Comparison of ENCODE assay signal across 9 cellular contexts in the genomic region with DNA sequence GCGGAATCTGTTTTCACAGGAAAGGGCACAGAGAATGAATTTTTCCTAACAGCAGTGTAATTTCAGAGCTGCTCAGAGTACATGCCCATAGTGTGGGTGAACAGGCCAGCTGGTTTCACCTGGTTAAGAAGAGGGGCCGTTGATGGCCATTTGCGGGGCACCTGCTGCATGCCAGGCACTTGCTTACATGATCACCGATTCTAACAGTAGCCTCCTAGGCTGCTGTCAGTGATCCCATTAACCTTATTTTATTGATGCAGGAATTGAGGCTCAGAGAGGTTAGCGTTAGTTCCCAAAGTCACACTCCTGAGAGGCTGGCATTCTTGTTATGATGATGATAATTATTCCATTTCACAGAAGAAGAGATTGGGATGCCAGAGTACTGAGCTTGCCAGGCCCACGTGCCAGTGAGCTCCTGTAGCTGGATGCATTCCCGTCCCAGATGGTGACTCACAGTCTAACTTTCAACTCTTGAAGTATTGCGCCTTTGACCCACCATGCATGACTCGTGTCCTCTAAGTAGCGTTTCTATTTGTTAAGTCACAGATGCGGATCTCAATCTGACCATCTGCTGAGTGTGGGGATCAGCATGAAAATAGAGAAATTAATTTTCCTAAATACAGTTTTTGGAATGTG.
DNase-seq lines count a peak whose midpoint lies in the region; TF ChIP-seq lines count a peak whose summit lies in the region.
"Had no signal": no experiment of that assay in that cellular context is flagged by ENCODE, and none has a peak within 500 bp of the region (broad histone marks: within the 10 kb centered on the region; RNA-seq: fewer than 3 reads in every experiment).

No MANE protein-coding gene starts in this region.

- H3K27ac ChIP-seq in RWPE1 = peak overlapping the region; percentile 30

- TF ChIP-seq CTCF in RWPE1 (conservative IDR thresholded peaks at IDR 0.05; ENCODE audit: low read depth) = no peak
- no peak for TF ChIP-seq CTCF in foreskin fibroblast (IDR thresholded peaks at IDR 0.05; ENCODE audit: low read depth, low read length)

- POLR2A ChIA-PET in RWPE1 (lab: Yijun Ruan, JAX; ENCODE audit: low non-redundant PET) = no interaction called here

- CTCF ChIA-PET in RWPE1 (lab: Yijun Ruan, JAX) = interaction anchor here (0.7 kb wide), 1 partner anchor 150 kb away, joined by 3 read pairs; no protein-coding TSS in a partner anchor

- no peak overlapping the region for H3K4me3 ChIP-seq in foreskin fibroblast (ENCODE audit: low read depth in 1 of 2, low read length in 2 of 2)

- peak; percentile 96 for DNase-seq in ELR (ENCODE audit: low read depth)
- DNase-seq in RWPE1 (ENCODE audit: low spot score) = peak; percentile 67
- peak; percentile 70 to 75 for DNase-seq in foreskin fibroblast
- peak; percentile 55 for DNase-seq in putamen (ENCODE audit: low spot score)
- DNase-seq in NCI-H1417 treated with DMSO at 0.1 percent for 48 hours (lab: John Stamatoyannopoulos, UW) = no peak
- DNase-seq in stimulated activated CD4-positive, alpha-beta T cell treated with anti-CD3 and anti-CD28 coated beads, Interleukin-4, amount 100 ng/mL, for 24 hours = no peak
- no peak for DNase-seq in NCI-H526 (lab: John Stamatoyannopoulos, UW)
- no peak for DNase-seq in COR-L47 (lab: John Stamatoyannopoulos, UW)
- DNase-seq: NCI-H748 treated with DMSO at 0.1 percent for 48 hours had no signal

Comparison
In these comparisons a context has a peak if more than half of its experiments do, and no peak if none do; other contexts are left out.
1. DNase-seq: peak in ELR (single experiment), RWPE1 (single experiment), foreskin fibroblast (2 of 2) and putamen (single experiment); none in NCI-H1417 treated with DMSO at 0.1 percent for 48 hours (single experiment), stimulated activated CD4-positive, alpha-beta T cell treated with anti-CD3 and anti-CD28 coated beads, Interleukin-4, amount 100 ng/mL, for 24 hours (single experiment), NCI-H526 (0 of 2) and COR-L47 (single experiment).